Comparison of ENCODE assay signal across 8 cellular contexts in the genomic region with DNA sequence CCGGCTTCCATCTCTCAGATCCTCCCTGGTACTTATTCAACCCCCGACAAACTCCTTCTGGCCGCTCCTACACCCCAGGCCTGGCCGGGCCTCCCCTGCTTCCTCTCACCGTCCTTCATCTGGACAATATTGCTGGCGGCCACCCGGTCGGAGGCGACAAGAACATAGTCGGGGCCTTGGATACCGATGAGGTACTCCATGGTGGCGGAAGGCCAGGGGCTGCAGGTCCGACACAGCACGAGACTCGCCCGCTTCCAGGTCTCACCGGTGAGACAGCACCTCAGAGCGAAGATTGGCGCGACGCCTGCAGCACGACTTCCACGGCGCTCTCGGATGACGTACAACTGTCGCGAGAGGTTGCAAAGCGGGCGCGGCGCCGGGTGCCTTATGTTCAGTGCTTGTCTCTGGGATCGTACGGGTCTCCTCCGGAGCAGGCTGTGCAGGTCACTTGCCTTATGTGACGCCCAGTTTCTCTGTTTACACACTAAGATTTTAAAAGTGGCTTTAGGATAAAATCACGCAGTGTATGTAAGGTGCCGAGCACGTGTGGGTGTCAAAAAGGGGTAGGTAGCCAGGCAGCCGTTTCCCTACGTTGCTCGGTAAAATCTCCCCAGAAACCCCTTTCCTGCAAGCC. TPM values are rescaled to one million over a fixed set of nuclear protein-coding genes. Genes with fewer than 3 reads are reported as not detected.
DNase-seq lines count a peak whose midpoint lies in the region; ATAC-seq and TF ChIP-seq lines count a peak whose summit lies in the region.

TSS of gene PSMB2 (minus strand) at position 294 of the 634 bp plus-strand sequence. CDS start at position 200, 94 bp downstream.

- ATAC-seq in foreskin keratinocyte = peak; percentile 88

- WGBS in stomach, 5 donors = 0 to 2% (median 0%) methylated on average over 24 to 43 of the region's 43 CpGs

- intact Hi-C loops in stomach (cut with DNase I; ENCODE audit: low total_unique reads) = no loop called here

- TF ChIP-seq EP300 in stomach (IDR thresholded peaks at IDR 0.05) = no peak

- CTCF ChIA-PET in HEK293 (lab: Yijun Ruan, JAX) = interaction anchor here (0.6 kb wide), 2 partner anchors 338 to 842 kb away, joined by 3 to 5 read pairs; partner anchors contain the start of gene CSF3R

- peaks cover 41% of the 10 kb centered on the region for H3K27me3 Mint-ChIP-seq in neural crest cell (ENCODE audit: low read depth)

- DNase-seq in GDM1 (lab: John Stamatoyannopoulos, UW) (peak; percentile 91), NAMALWA (ENCODE audit: low spot score) (peak; percentile 97), SK-MEL-5 (ENCODE audit: low read depth, low spot score) (peak; percentile 94), foreskin keratinocyte (peak; percentile 83 to 92), neural crest cell (ENCODE audit: low read depth, low spot score) (peak; percentile 95), stomach (peak; percentile 98)
- peak; percentile 96 for DNase-seq in activated naive CD4-positive, alpha-beta T cell treated with Interleukin-2 at 50 U/mL for 16 hours

- H3K9me3 ChIP-seq in HEK293 (ENCODE audit: control insufficient read depth, insufficient read depth, low read depth, low read length) (no peaks in the 10 kb centered on the region), stomach (no peaks in the 10 kb centered on the region)

- H3K4me1 Mint-ChIP-seq in neural crest cell = peaks cover 37% of the 10 kb centered on the region

- peak within 1 kb of the TSS; percentile 100 for H3K27ac Mint-ChIP-seq in neural crest cell (ENCODE audit: unreplicated experiment)

- TF ChIP-seq POLR2A in stomach (IDR thresholded peaks at IDR 0.05) = peak in 2 of 4 donors; percentile 14 to 83

- POLR2A ChIA-PET in HEK293 (lab: Yijun Ruan, JAX) = interaction anchor here (0.6 to 0.8 kb wide), 2 partner anchors 10 to 61 kb away, joined by 3 to 4 read pairs; no protein-coding TSS in a partner anchor

- in situ Hi-C loops in SK-MEL-5 (cut with HindIII; ENCODE audit: low pct_unique_long_range_greater_than_20kb, low sequenced_read_pairs) = no loop called here

- peaks cover 2% of the 10 kb centered on the region for H3K36me3 Mint-ChIP-seq in neural crest cell (ENCODE audit: low read depth)

- H3K27ac ChIP-seq in HEK293 (ENCODE audit: extremely low read depth, low read depth, low read length) (peak within 1 kb of the TSS; percentile 66), foreskin keratinocyte (peak within 1 kb of the TSS; percentile 94), stomach (peak within 1 kb of the TSS; percentile 86 to 92 (median 92))

- H3K27me3 ChIP-seq in foreskin keratinocyte = peaks cover 25% of the 10 kb centered on the region
- H3K27me3 ChIP-seq in stomach = peaks cover 0 to 18% (median 0%) of the 10 kb centered on the region in 3 donors

- peak; percentile 4; the same call in 1 of the 2 replicates for TF ChIP-seq CTCF in HEK293 (tag by site-specific recombination; IDR thresholded peaks at IDR 0.05)
- TF ChIP-seq CTCF in foreskin keratinocyte (conservative IDR thresholded peaks at IDR 0.05) = peak; percentile 4
- TF ChIP-seq CTCF in neural crest cell (conservative IDR thresholded peaks at IDR 0.05) = no peak
- TF ChIP-seq CTCF in stomach (IDR thresholded peaks at IDR 0.05) = peak in 1 of 7 experiments; percentile 18

- H3K4me1 ChIP-seq in HEK293 (ENCODE audit: control insufficient read depth, insufficient read depth, low read length) (no peaks in the 10 kb centered on the region), foreskin keratinocyte (peaks cover 19% of the 10 kb centered on the region), stomach (peaks cover 26 to 53% (median 49%) of the 10 kb centered on the region in 4 donors)

- H3K36me3 ChIP-seq in HEK293 (ENCODE audit: control insufficient read depth in 2 of 2, insufficient read depth in 1 of 2, low read length in 2 of 2) = peaks cover 0 to 7% of the 10 kb centered on the region in 2 experiments; a peak in 2 of 3 replicates
- H3K36me3 ChIP-seq in stomach = no peaks in the 10 kb centered on the region

- H3K9me3 Mint-ChIP-seq in neural crest cell = no peaks in the 10 kb centered on the region

- H3K4me3 Mint-ChIP-seq in neural crest cell = peak within 1 kb of the TSS; percentile 100

- peak within 1 kb of the TSS; percentile 95 for H3K4me3 ChIP-seq in HEK293 (ENCODE audit: low read depth, low read length)
- peak within 1 kb of the TSS; percentile 63 to 87 (median 81) for H3K4me3 ChIP-seq in stomach

TF ChIP-seq in HEK293, 187 proteins besides CTCF, POLR2A, EP300 and RAD21 (continues in another document):
- TF ChIP-seq ZNF558 (tag by site-specific recombination; IDR thresholded peaks at IDR 0.05) (no peak), ZNF555 (tag by site-specific recombination; conservative IDR thresholded peaks at IDR 0.05) (no peak), GLIS1 (tag by site-specific recombination; IDR thresholded peaks at IDR 0.05) (no peak), ZNF529 (tag by site-specific recombination; IDR thresholded peaks at IDR 0.05; ENCODE audit: insufficient replicate concordance) (no peak), ZNF561 (tag by site-specific recombination; IDR thresholded peaks at IDR 0.05; ENCODE audit: borderline replicate concordance) (0 out of 2 replicates have a peak, but pooled peaks have one; percentile 43), ZNF654 (tag by site-specific recombination; IDR thresholded peaks at IDR 0.05; ENCODE audit: low read depth) (no peak), ZNF239 (tag by site-specific recombination; IDR thresholded peaks at IDR 0.05) (no peak), SCRT1 (tag by site-specific recombination; IDR thresholded peaks at IDR 0.05; ENCODE audit: borderline replicate concordance) (no peak), ZNF292 (tag by site-specific recombination; IDR thresholded peaks at IDR 0.05; ENCODE audit: borderline replicate concordance, low read depth) (no peak), ZNF350 (tag by site-specific recombination; IDR thresholded peaks at IDR 0.05) (no peak), ZEB2 (tag by site-specific recombination; IDR thresholded peaks at IDR 0.05) (peak; percentile 80), OSR2 (tag by site-specific recombination; IDR thresholded peaks at IDR 0.05) (no peak), ZNF140 (tag by site-specific recombination; IDR thresholded peaks at IDR 0.05) (no peak), ZNF623 (tag by site-specific recombination; IDR thresholded peaks at IDR 0.05) (no peak), BCL6B (tag by site-specific recombination; IDR thresholded peaks at IDR 0.05) (no peak), ZNF132 (tag by site-specific recombination; IDR thresholded peaks at IDR 0.05; ENCODE audit: borderline replicate concordance) (no peak), ZNF341 (tag by site-specific recombination; IDR thresholded peaks at IDR 0.05; ENCODE audit: low read depth) (no peak; the same call in 1 of the 2 replicates)
- TF ChIP-seq, protein P1, sequence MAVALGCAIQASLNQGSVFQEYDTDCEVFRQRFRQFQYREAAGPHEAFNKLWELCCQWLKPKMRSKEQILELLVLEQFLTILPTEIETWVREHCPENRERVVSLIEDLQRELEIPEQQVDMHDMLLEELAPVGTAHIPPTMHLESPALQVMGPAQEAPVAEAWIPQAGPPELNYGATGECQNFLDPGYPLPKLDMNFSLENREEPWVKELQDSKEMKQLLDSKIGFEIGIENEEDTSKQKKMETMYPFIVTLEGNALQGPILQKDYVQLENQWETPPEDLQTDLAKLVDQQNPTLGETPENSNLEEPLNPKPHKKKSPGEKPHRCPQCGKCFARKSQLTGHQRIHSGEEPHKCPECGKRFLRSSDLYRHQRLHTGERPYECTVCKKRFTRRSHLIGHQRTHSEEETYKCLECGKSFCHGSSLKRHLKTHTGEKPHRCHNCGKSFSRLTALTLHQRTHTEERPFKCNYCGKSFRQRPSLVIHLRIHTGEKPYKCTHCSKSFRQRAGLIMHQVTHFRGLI (tag by site-specific recombination; IDR thresholded peaks at IDR 0.05) = peak; percentile 31; the same call in 1 of the 2 replicates
- TF ChIP-seq, protein P2, sequence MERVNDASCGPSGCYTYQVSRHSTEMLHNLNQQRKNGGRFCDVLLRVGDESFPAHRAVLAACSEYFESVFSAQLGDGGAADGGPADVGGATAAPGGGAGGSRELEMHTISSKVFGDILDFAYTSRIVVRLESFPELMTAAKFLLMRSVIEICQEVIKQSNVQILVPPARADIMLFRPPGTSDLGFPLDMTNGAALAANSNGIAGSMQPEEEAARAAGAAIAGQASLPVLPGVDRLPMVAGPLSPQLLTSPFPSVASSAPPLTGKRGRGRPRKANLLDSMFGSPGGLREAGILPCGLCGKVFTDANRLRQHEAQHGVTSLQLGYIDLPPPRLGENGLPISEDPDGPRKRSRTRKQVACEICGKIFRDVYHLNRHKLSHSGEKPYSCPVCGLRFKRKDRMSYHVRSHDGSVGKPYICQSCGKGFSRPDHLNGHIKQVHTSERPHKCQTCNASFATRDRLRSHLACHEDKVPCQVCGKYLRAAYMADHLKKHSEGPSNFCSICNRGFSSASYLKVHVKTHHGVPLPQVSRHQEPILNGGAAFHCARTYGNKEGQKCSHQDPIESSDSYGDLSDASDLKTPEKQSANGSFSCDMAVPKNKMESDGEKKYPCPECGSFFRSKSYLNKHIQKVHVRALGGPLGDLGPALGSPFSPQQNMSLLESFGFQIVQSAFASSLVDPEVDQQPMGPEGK (tag by site-specific recombination; IDR thresholded peaks at IDR 0.05) = no peak

RNA-seq across cellular contexts. Expression of gene PSMB2, which starts in this region (rescaled TPM):
- 28.3 and 33.7 TPM in 2 replicates for total RNA-seq in SK-MEL-5 (2014; rRNA removed; shearing (Covaris generic))
- 57.0 and 64.1 TPM in 2 replicates for polyA plus RNA-seq in SK-MEL-5 (2015; cell fraction: cytosol; rRNA removed)
- polyA plus RNA-seq in SK-MEL-5 (2015; cell fraction: nucleus; rRNA removed) = 16.8 and 19.5 TPM in 2 replicates
- total RNA-seq in foreskin keratinocyte (91.0 and 101 TPM in 2 replicates), neural crest cell (104 and 105 TPM in 2 replicates), stomach (10 to 100 TPM; 11.1 to 42.3 (median 28.4) TPM)
- polyA plus RNA-seq in foreskin keratinocyte (129 and 145 TPM in 2 replicates), stomach (10 to 100 TPM; 34.1 to 43.9 (median 41.1) TPM)

Comparison
In these comparisons a context has a peak if more than half of its experiments do, and no peak if none do; other contexts are left out.
1. Peak in every context shown above with its lines: DNase-seq, ATAC-seq, H3K4me3 ChIP-seq and H3K27ac ChIP-seq.